31 cellular contexts compared by ENCODE assay signal in genomic region chr2:177691177-177691576, GRCh38.
"Had no signal": no experiment of that assay in that cellular context is flagged by ENCODE, and none has a peak within 500 bp of the region (broad histone marks: within the 10 kb centered on the region; RNA-seq: fewer than 3 reads in every experiment).

No MANE protein-coding gene starts in this region.

- H3K27ac ChIP-seq: esophagus squamous epithelium, left lung, lower lobe of right lung, ovary, prostate gland, sigmoid colon, upper lobe of left lung, vagina had no signal

- FAIRE-seq: astrocyte, small intestine had no signal

- H3K36me3 ChIP-seq: esophagus squamous epithelium, left lung, lower lobe of right lung, ovary, prostate gland, sigmoid colon, upper lobe of left lung, vagina had no signal

- H3K4me1 ChIP-seq: left lung, lower lobe of right lung, prostate gland, sigmoid colon, upper lobe of left lung, vagina had no signal

- H3K9me3 Mint-ChIP-seq: activated T-helper 1 cell treated with anti-CD3 and anti-CD28 coated beads, Interleukin-12 subunit alpha, Interleukin-12 subunit beta, Interleukin-2, Interleukin-4 antibody, amounts not matched to agents 30 ng/mL and 10 ng/mL and 1 ng/mL, durations not matched to agents 14 hours and 24 hours and 36 hours; natural killer cell; stimulated activated effector memory CD8-positive, alpha-beta T cell treated with anti-CD3 and anti-CD28 coated beads, Interleukin-12 subunit alpha, Interleukin-12 subunit beta, amount 100 ng/mL, for 72 hours; stimulated activated naive CD8-positive, alpha-beta T cell treated with anti-CD3 and anti-CD28 coated beads, Interleukin-15, amount 100 ng/mL, for 72 hours had no signal

- H3K4me1 Mint-ChIP-seq: natural killer cell; stimulated activated effector memory CD8-positive, alpha-beta T cell treated with anti-CD3 and anti-CD28 coated beads, Interleukin-12 subunit alpha, Interleukin-12 subunit beta, amount 100 ng/mL, for 72 hours; stimulated activated naive CD8-positive, alpha-beta T cell treated with anti-CD3 and anti-CD28 coated beads, Interleukin-15, amount 100 ng/mL, for 72 hours had no signal

- H3K9me3 ChIP-seq: esophagus squamous epithelium, left lung, lower lobe of right lung, ovary, prostate gland, sigmoid colon, upper lobe of left lung, vagina had no signal

- ATAC-seq: activated CD4-positive, CD25-positive, alpha-beta regulatory T cell treated with anti-CD3 and anti-CD28 coated beads, Interleukin-2, amount 50 U/mL, for 24 hours; left lung; lower lobe of right lung; natural killer cell; stimulated activated effector memory CD8-positive, alpha-beta T cell treated with anti-CD3 and anti-CD28 coated beads, Interleukin-12 subunit alpha, Interleukin-12 subunit beta, amount 100 ng/mL, for 72 hours; stimulated activated naive CD8-positive, alpha-beta T cell treated with anti-CD3 and anti-CD28 coated beads, Interleukin-15, amount 100 ng/mL, for 72 hours had no signal

- H3K36me3 Mint-ChIP-seq: natural killer cell; stimulated activated effector memory CD8-positive, alpha-beta T cell treated with anti-CD3 and anti-CD28 coated beads, Interleukin-12 subunit alpha, Interleukin-12 subunit beta, amount 100 ng/mL, for 72 hours had no signal

- H3K4me3 Mint-ChIP-seq: activated T-helper 1 cell treated with anti-CD3 and anti-CD28 coated beads, Interleukin-12 subunit alpha, Interleukin-12 subunit beta, Interleukin-2, Interleukin-4 antibody, amounts not matched to agents 30 ng/mL and 10 ng/mL and 1 ng/mL, durations not matched to agents 14 hours and 24 hours and 36 hours; natural killer cell; stimulated activated effector memory CD8-positive, alpha-beta T cell treated with anti-CD3 and anti-CD28 coated beads, Interleukin-12 subunit alpha, Interleukin-12 subunit beta, amount 100 ng/mL, for 72 hours; stimulated activated naive CD8-positive, alpha-beta T cell treated with anti-CD3 and anti-CD28 coated beads, Interleukin-15, amount 100 ng/mL, for 72 hours had no signal

- DNase-seq: activated CD4-positive, alpha-beta T cell treated with anti-CD3 and anti-CD28 coated beads for 48 hours; activated CD4-positive, alpha-beta T cell treated with anti-CD3 and anti-CD28 coated beads, Interleukin-2, amount 50 U/mL, for 48 hours; activated CD8-positive, alpha-beta memory T cell treated with anti-CD3 and anti-CD28 coated beads, Interleukin-2, amount 50 U/mL, for 4 hours; activated gamma-delta T cell treated with Interleukin-2 at 50 U/mL for 16 hours; activated naive CD4-positive, alpha-beta T cell treated with anti-CD3 and anti-CD28 coated beads, Interleukin-2, amount 50 U/mL, for 16 hours; activated T-cell treated with anti-CD3 and anti-CD28 coated beads, Interleukin-2, amount 50 U/mL, for 1 hour; amniotic stem cell; caudate nucleus; cortex of kidney; esophagus squamous epithelium; foreskin melanocyte; kidney glomerular epithelial cell; left lung; lower lobe of right lung; mesenchymal stem cell; natural killer cell; ovary; retina; sigmoid colon; small intestine; stimulated activated CD4-positive, alpha-beta T cell treated with anti-CD3 and anti-CD28 coated beads, Interleukin-4, amount 100 ng/mL, for 24 hours; stimulated activated naive CD8-positive, alpha-beta T cell treated with anti-CD3 and anti-CD28 coated beads, Interleukin-15, amount 100 ng/mL, for 72 hours; substantia nigra; T-helper 9 cell; upper lobe of left lung had no signal

- H3K27ac Mint-ChIP-seq: activated T-helper 1 cell treated with anti-CD3 and anti-CD28 coated beads, Interleukin-12 subunit alpha, Interleukin-12 subunit beta, Interleukin-2, Interleukin-4 antibody, amounts not matched to agents 30 ng/mL and 10 ng/mL and 1 ng/mL, durations not matched to agents 14 hours and 24 hours and 36 hours; natural killer cell; stimulated activated effector memory CD8-positive, alpha-beta T cell treated with anti-CD3 and anti-CD28 coated beads, Interleukin-12 subunit alpha, Interleukin-12 subunit beta, amount 100 ng/mL, for 72 hours; stimulated activated naive CD8-positive, alpha-beta T cell treated with anti-CD3 and anti-CD28 coated beads, Interleukin-15, amount 100 ng/mL, for 72 hours had no signal

- H3K27me3 ChIP-seq: esophagus squamous epithelium, left lung, ovary, sigmoid colon, upper lobe of left lung, vagina had no signal

- H3K4me3 ChIP-seq: esophagus squamous epithelium, left lung, lower lobe of right lung, ovary, prostate gland, sigmoid colon, upper lobe of left lung, vagina had no signal
